Comparison of ENCODE assay signal across 17 cellular contexts in genomic region chr21:35100351-35100771, GRCh38. TPM values are rescaled to one million over a fixed set of nuclear protein-coding genes. Genes with fewer than 3 reads are reported as not detected.
DNase-seq lines count a peak whose midpoint lies in the region; ATAC-seq and TF ChIP-seq lines count a peak whose summit lies in the region.
"Had no signal": no experiment of that assay in that cellular context is flagged by ENCODE, and none has a peak within 500 bp of the region (broad histone marks: within the 10 kb centered on the region; RNA-seq: fewer than 3 reads in every experiment).

No MANE protein-coding gene starts in this region.

- no peak overlapping the region for H3K27ac Mint-ChIP-seq in activated CD4-positive, alpha-beta T cell treated with anti-CD3 and anti-CD28 coated beads, Interleukin-2, amount 10 ng/mL, durations not matched to agents 7 days and 5 days
- H3K27ac Mint-ChIP-seq: CD14-positive monocyte had no signal

- no peak overlapping the region for H3K4me3 ChIP-seq in fibroblast of villous mesenchyme (ENCODE audit: low read depth, low read length)
- H3K4me3 ChIP-seq: PC-9 had no signal

- CTCF ChIA-PET in activated CD4-positive, alpha-beta T cell treated with anti-CD3 and anti-CD28 coated beads, Interleukin-2, amount 10 ng/mL, durations not matched to agents 7 days and 5 days (lab: Charles Lee) = interaction anchor here (0.7 to 1.5 kb wide), 5 partner anchors 10 to 213 kb away, joined by 3 to 4 read pairs (median 3); no protein-coding TSS in a partner anchor

- H3K9me3 Mint-ChIP-seq in activated CD4-positive, alpha-beta T cell treated with anti-CD3 and anti-CD28 coated beads, Interleukin-2, amount 10 ng/mL, durations not matched to agents 7 days and 5 days = peaks cover 4% of the 10 kb centered on the region
- H3K9me3 Mint-ChIP-seq: CD14-positive monocyte had no signal

- DNase-seq in activated CD4-positive, alpha-beta T cell treated with anti-CD3 and anti-CD28 coated beads for 48 hours = peak; percentile 15
- no peak for DNase-seq in activated CD4-positive, alpha-beta T cell treated with anti-CD3 and anti-CD28 coated beads, Interleukin-2, amount 10 ng/mL, durations not matched to agents 7 days and 5 days
- peak; percentile 10 for DNase-seq in stimulated activated CD4-positive, alpha-beta T cell treated with anti-CD3 and anti-CD28 coated beads, Interleukin-1b, Interleukin-23, amount 100 ng/mL, for 48 hours
- no peak for DNase-seq in stimulated activated CD4-positive, alpha-beta T cell treated with anti-CD3 and anti-CD28 coated beads, Interleukin-4, amount 100 ng/mL, for 4 hours
- DNase-seq in fibroblast of villous mesenchyme (ENCODE audit: low read depth) = peak; percentile 6
- DNase-seq in NCI-H1092 treated with DMSO at 0.1 percent for 48 hours (lab: John Stamatoyannopoulos, UW) = no peak
- DNase-seq in GM20000 (ENCODE audit: low spot score) = no peak
- DNase-seq: DMS53, GDM1, NCI-H1105 treated with DMSO at 0.1 percent for 48 hours, NCI-H2029 treated with DMSO at 0.1 percent for 48 hours, NCI-H524 treated with DMSO at 0.1 percent for 48 hours, PC-9, RPMI8226, SHP77 treated with DMSO at 0.1 percent for 48 hours had no signal

- POLR2A ChIA-PET in activated CD4-positive, alpha-beta T cell treated with anti-CD3 and anti-CD28 coated beads, Interleukin-2, amount 10 ng/mL, durations not matched to agents 7 days and 5 days (lab: Charles Lee) = interaction anchor here (0.6 kb wide), 1 partner anchor 978 kb away, joined by 4 read pairs; no protein-coding TSS in a partner anchor

- no peak for TF ChIP-seq CTCF in fibroblast of villous mesenchyme (IDR thresholded peaks at IDR 0.05; ENCODE audit: insufficient read depth, low read depth, low read length)
- no peak for TF ChIP-seq CTCF in GM20000 (IDR thresholded peaks at IDR 0.05; ENCODE audit: extremely low read depth, missing control alignments)

- no peak for ATAC-seq in GM19395 (IDR thresholded peaks at IDR 0.05; ENCODE audit: unreplicated experiment)

- H3K4me3 Mint-ChIP-seq in activated CD4-positive, alpha-beta T cell treated with anti-CD3 and anti-CD28 coated beads, Interleukin-2, amount 10 ng/mL, durations not matched to agents 7 days and 5 days = no peak overlapping the region
- H3K4me3 Mint-ChIP-seq: CD14-positive monocyte had no signal

- no peaks in the 10 kb centered on the region for H3K27me3 Mint-ChIP-seq in activated CD4-positive, alpha-beta T cell treated with anti-CD3 and anti-CD28 coated beads, Interleukin-2, amount 10 ng/mL, durations not matched to agents 7 days and 5 days

- no peaks in the 10 kb centered on the region for H3K36me3 Mint-ChIP-seq in activated CD4-positive, alpha-beta T cell treated with anti-CD3 and anti-CD28 coated beads, Interleukin-2, amount 10 ng/mL, durations not matched to agents 7 days and 5 days (ENCODE audit: low read depth)
- H3K36me3 Mint-ChIP-seq: CD14-positive monocyte had no signal

- peaks cover 2% of the 10 kb centered on the region for H3K4me1 Mint-ChIP-seq in activated CD4-positive, alpha-beta T cell treated with anti-CD3 and anti-CD28 coated beads, Interleukin-2, amount 10 ng/mL, durations not matched to agents 7 days and 5 days

RNA-seq across cellular contexts. Expression of gene RUNX1, which starts 51.3 kb away (rescaled TPM):
- 10 to 100 TPM; 52.0 to 54.0 TPM for total RNA-seq in activated CD4-positive, alpha-beta T cell treated with anti-CD3 and anti-CD28 coated beads, Interleukin-2, amount 10 ng/mL, durations not matched to agents 7 days and 5 days
- total RNA-seq in fibroblast of villous mesenchyme = 21.6 and 37.4 TPM in 2 replicates

Comparison
In these comparisons a context has a peak if more than half of its experiments do, and no peak if none do; other contexts are left out.
1. DNase-seq: peak in activated CD4-positive, alpha-beta T cell treated with anti-CD3 and anti-CD28 coated beads for 48 hours (single experiment), stimulated activated CD4-positive, alpha-beta T cell treated with anti-CD3 and anti-CD28 coated beads, Interleukin-1b, Interleukin-23, amount 100 ng/mL, for 48 hours (single experiment) and fibroblast of villous mesenchyme (single experiment); none in activated CD4-positive, alpha-beta T cell treated with anti-CD3 and anti-CD28 coated beads, Interleukin-2, amount 10 ng/mL, durations not matched to agents 7 days and 5 days (single experiment), stimulated activated CD4-positive, alpha-beta T cell treated with anti-CD3 and anti-CD28 coated beads, Interleukin-4, amount 100 ng/mL, for 4 hours (0 of 2), NCI-H1092 treated with DMSO at 0.1 percent for 48 hours (single experiment) and GM20000 (single experiment).